ENCODE assay signal across 30 cellular contexts in the genomic region with DNA sequence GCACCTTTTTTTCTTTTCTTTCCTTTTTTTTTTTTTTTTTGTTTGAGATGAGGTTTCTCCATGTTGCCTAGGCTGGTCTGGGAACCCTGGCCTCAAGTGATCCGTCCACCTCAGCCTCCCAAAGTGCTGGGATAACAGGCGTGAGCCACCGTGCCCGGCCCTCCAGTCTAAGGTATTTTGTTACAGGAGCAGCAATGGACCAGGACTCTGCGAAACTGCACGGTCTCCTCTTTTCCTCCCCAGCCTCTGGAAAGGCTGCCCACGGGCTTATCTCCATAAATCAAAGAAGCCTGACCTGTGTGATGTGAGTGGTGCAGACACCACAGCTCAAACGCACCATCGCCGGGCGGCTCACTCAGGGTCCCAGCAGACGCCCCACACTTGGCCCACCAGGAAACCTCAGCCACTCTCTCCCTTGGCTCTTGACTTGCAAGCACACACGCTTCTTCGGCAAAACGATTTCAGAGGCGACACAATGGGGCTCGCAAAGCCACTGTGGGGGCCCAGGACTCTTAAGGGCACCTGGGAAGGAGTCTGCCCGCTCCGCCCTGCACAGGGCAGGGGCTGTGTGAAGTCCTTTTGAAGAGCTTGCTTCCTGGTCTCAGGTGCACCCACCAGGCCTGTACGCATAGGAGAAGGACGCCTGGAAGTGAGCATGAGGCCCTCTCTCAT. TPM values are rescaled to one million over a fixed set of nuclear protein-coding genes. Genes with fewer than 3 reads are reported as not detected.
"Had no signal": no experiment of that assay in that cellular context is flagged by ENCODE, and none has a peak within 500 bp of the region (broad histone marks: within the 10 kb centered on the region; RNA-seq: fewer than 3 reads in every experiment).

No MANE protein-coding gene starts in this region.

- H3K27ac Mint-ChIP-seq: activated CD8-positive, alpha-beta T cell treated with anti-CD3 and anti-CD28 coated beads, Interleukin-2, amount 10 ng/mL, durations not matched to agents 7 days and 5 days; activated naive CD8-positive, alpha-beta T cell treated with anti-CD3 and anti-CD28 coated beads, Interleukin-2, amount 10 ng/mL, durations not matched to agents 7 days and 5 days had no signal

- H3K4me1 ChIP-seq: adrenal gland had no signal

- H3K27me3 ChIP-seq: adrenal gland, breast epithelium, MG63 had no signal

- H3K36me3 ChIP-seq: adrenal gland, breast epithelium, MG63, SJCRH30, WERI-Rb-1 had no signal

- H3K4me1 Mint-ChIP-seq: activated naive CD8-positive, alpha-beta T cell treated with anti-CD3 and anti-CD28 coated beads, Interleukin-2, amount 10 ng/mL, durations not matched to agents 7 days and 5 days had no signal

- H3K9me3 ChIP-seq: adrenal gland, breast epithelium, MG63, SJCRH30, SK-N-SH had no signal

- H3K9ac ChIP-seq: SK-N-SH had no signal

- ATAC-seq: activated CD8-positive, alpha-beta T cell treated with anti-CD3 and anti-CD28 coated beads, Interleukin-2, amount 10 ng/mL, durations not matched to agents 7 days and 5 days; Panc1 had no signal

- H3K27ac ChIP-seq: adrenal gland, breast epithelium, SJCRH30, WERI-Rb-1 had no signal

- H3K4me2 ChIP-seq: SK-N-SH had no signal

- H3K9me3 Mint-ChIP-seq: activated naive CD8-positive, alpha-beta T cell treated with anti-CD3 and anti-CD28 coated beads, Interleukin-2, amount 10 ng/mL, durations not matched to agents 7 days and 5 days had no signal

- H3K4me3 ChIP-seq: adrenal gland, breast epithelium, MG63, SJCRH30 had no signal

- H3K4me3 Mint-ChIP-seq: activated CD8-positive, alpha-beta T cell treated with anti-CD3 and anti-CD28 coated beads, Interleukin-2, amount 10 ng/mL, durations not matched to agents 7 days and 5 days; activated naive CD8-positive, alpha-beta T cell treated with anti-CD3 and anti-CD28 coated beads, Interleukin-2, amount 10 ng/mL, durations not matched to agents 7 days and 5 days had no signal

- DNase-seq: activated CD4-positive, alpha-beta T cell treated with anti-CD3 and anti-CD28 coated beads for 48 hours; activated CD4-positive, alpha-beta T cell treated with anti-CD3 and anti-CD28 coated beads, Interleukin-2, amount 50 U/mL, for 4 hours; activated CD4-positive, CD25-positive, alpha-beta regulatory T cell treated with anti-CD3 and anti-CD28 coated beads, Interleukin-2, amount 50 U/mL, for 72 hours; activated CD8-positive, alpha-beta memory T cell treated with anti-CD3 and anti-CD28 coated beads, Interleukin-2, amount 50 U/mL, for 48 hours; activated CD8-positive, alpha-beta T cell treated with anti-CD3 and anti-CD28 coated beads, Interleukin-2, amount 10 ng/mL, durations not matched to agents 7 days and 5 days; activated naive CD4-positive, alpha-beta T cell treated with anti-CD3 and anti-CD28 coated beads, Interleukin-2, amount 50 U/mL, for 16 hours; activated naive CD8-positive, alpha-beta T cell treated with anti-CD3 and anti-CD28 coated beads, Interleukin-2, amount 10 ng/mL, durations not matched to agents 7 days and 5 days; activated T-cell treated with anti-CD3 and anti-CD28 coated beads, Interleukin-2, amount 50 U/mL, for 1 hour; adrenal gland; anterior cingulate cortex; MG63; MV-4-11; NCI-H1092 treated with DMSO at 0.1 percent for 48 hours; NCI-H1436; NCI-H1694 treated with DMSO at 0.1 percent for 48 hours; NCI-H2029 treated with DMSO at 0.1 percent for 48 hours; NCI-H345; NCI-H510A; NCI-H526 treated with DMSO at 0.1 percent for 48 hours; NK-92 treated with Interleukin-12 subunit alpha and Interleukin-12 subunit beta, amount 100 ng/mL, for 24 hours; OCI-M1; Right ventricle myocardium superior; RPMI8226; SJCRH30; SK-N-SH; T-helper 1 cell; WERI-Rb-1 had no signal

- H3K36me3 Mint-ChIP-seq: activated naive CD8-positive, alpha-beta T cell treated with anti-CD3 and anti-CD28 coated beads, Interleukin-2, amount 10 ng/mL, durations not matched to agents 7 days and 5 days had no signal

RNA-seq across cellular contexts. Expression of gene WDR86, which starts 20.6 kb away (rescaled TPM):
- total RNA-seq: T-helper 2 cell treated with Interferon-gamma antibody and Interleukin-4, amounts not matched to agents 100 ng/mL and 5 ng/mL, for 36 hours had no signal

RNA-seq across cellular contexts. Expression of gene CRYGN, which starts 50.7 kb away (rescaled TPM):
- total RNA-seq: SJCRH30; T-helper 2 cell treated with Interferon-gamma antibody and Interleukin-4, amounts not matched to agents 100 ng/mL and 5 ng/mL, for 36 hours had no signal
- polyA plus RNA-seq: SK-N-SH had no signal
